In the genomic region with DNA sequence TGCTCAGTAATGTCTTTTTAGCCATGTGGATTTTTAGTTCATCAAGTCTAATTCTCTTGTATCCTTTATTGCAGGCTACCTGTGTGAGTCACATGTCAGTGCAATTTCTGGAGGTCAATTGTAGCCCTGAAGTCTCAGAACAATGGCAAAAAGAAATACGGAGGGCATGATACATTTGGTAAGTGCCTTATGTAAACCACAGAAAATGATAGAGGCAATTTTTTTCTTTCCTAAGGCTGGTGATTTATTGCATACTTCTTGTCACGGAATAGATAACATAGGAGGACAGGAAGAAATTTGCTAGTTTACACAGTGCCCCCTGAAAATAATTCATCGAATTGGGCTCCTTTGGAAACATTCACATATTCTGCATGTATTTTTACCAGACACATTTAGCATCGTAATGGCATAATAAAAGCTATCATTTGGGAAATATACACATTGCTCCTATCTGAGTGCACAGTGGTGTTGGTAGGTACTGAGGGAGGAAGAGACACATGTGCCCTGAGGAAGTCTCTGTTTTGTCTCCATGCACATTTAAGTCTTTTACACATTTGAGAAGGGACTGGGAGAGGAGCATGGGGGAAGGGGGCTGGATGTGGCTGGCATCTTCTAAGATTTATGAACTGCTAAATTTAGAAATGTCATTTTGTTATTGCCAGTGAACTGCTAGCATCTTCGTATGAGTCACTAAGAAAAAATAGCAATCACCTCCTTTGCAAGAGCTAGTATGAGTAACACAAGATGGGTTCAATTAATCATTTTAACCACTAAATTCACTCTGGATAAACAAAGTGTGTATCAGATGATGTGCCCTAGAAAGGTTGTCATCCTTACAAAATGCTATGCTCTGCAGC, we compare ENCODE assay signal across 9 cellular contexts.
DNase-seq lines count a peak whose midpoint lies in the region; ATAC-seq, FAIRE-seq and TF ChIP-seq lines count a peak whose summit lies in the region.
"Had no signal": no experiment of that assay in that cellular context is flagged by ENCODE, and none has a peak within 500 bp of the region (broad histone marks: within the 10 kb centered on the region; RNA-seq: fewer than 3 reads in every experiment).

No MANE protein-coding gene starts in this region.

- peak overlapping the region; percentile 79 for H3K27ac Mint-ChIP-seq in HFFc6
- no peak overlapping the region for H3K27ac Mint-ChIP-seq in immature natural killer cell

- H3K27ac ChIP-seq in gastroesophageal sphincter = peak overlapping the region in 2 of 4 donors; percentile 27 to 32

- WGBS in gastroesophageal sphincter (ENCODE audit: low coverage in 1 of 2), 2 donors = 15 to 21% methylated on average over 5 of the region's 5 CpGs

- H3K4me3 ChIP-seq in AG04449 (ENCODE audit: low read depth, low read length) = no peak overlapping the region
- H3K4me3 ChIP-seq in gastroesophageal sphincter = no peak overlapping the region

- peaks cover 0 to 18% (median 0%) of the 10 kb centered on the region in 3 donors for H3K4me1 ChIP-seq in gastroesophageal sphincter

- H3K4me3 Mint-ChIP-seq in HFFc6 = peak overlapping the region; percentile 46; the same call in 1 of the 2 replicates
- no peak overlapping the region for H3K4me3 Mint-ChIP-seq in immature natural killer cell

- POLR2A ChIA-PET in AG04449 (lab: Yijun Ruan, JAX) = no interaction called here

- H3K27me3 ChIP-seq in gastroesophageal sphincter = no peaks in the 10 kb centered on the region

- H3K36me3 Mint-ChIP-seq in HFFc6 (ENCODE audit: low read depth) (no peaks in the 10 kb centered on the region; the same call in 1 of the 2 replicates), immature natural killer cell (no peaks in the 10 kb centered on the region)

- ATAC-seq in gastroesophageal sphincter (peak; percentile 64), GM21723 (IDR thresholded peaks at IDR 0.05; ENCODE audit: unreplicated experiment) (no peak)

- CTCF ChIA-PET in AG04449 (lab: Yijun Ruan, JAX) = no interaction called here

- no peak for TF ChIP-seq EP300 in gastroesophageal sphincter (IDR thresholded peaks at IDR 0.05)

- no peaks in the 10 kb centered on the region for H3K27me3 Mint-ChIP-seq in HFFc6 (ENCODE audit: insufficient read depth)
- peaks cover 0 to under 1% (median 0%) of the 10 kb centered on the region in 3 donors for H3K27me3 Mint-ChIP-seq in immature natural killer cell (ENCODE audit: low read depth in 3 of 3)

- TF ChIP-seq CTCF in AG04449 (IDR thresholded peaks at IDR 0.05; ENCODE audit: insufficient read depth, low read length, missing control alignments) (no peak), HFFc6 (IDR thresholded peaks at IDR 0.05) (no peak), gastroesophageal sphincter (IDR thresholded peaks at IDR 0.05) (no peak)

- TF ChIP-seq POLR2A in gastroesophageal sphincter (IDR thresholded peaks at IDR 0.05) = no peak

- H3K4me1 Mint-ChIP-seq in HFFc6 (ENCODE audit: low read depth) = peaks cover 45% of the 10 kb centered on the region
- H3K4me1 Mint-ChIP-seq in immature natural killer cell = no peaks in the 10 kb centered on the region

- FAIRE-seq in RCC 7860 (lab: Jason Lieb, UNC) = no peak
- FAIRE-seq: D721Med had no signal

- H3K9me3 ChIP-seq in gastroesophageal sphincter = no peaks in the 10 kb centered on the region

- no peaks in the 10 kb centered on the region for H3K36me3 ChIP-seq in gastroesophageal sphincter

- DNase-seq in AG04449 (ENCODE audit: low read depth, low spot score) = peak; percentile 38
- DNase-seq in HFFc6 = peak; percentile 93
- peak; percentile 52 for DNase-seq in RCC 7860 (ENCODE audit: low spot score)
- DNase-seq in immature natural killer cell = no peak
- no peak for DNase-seq in activated CD8-positive, alpha-beta memory T cell treated with anti-CD3 and anti-CD28 coated beads, Interleukin-2, amount 50 U/mL, for 4 hours
- no peak for DNase-seq in CD1c-positive myeloid dendritic cell (ENCODE audit: extremely low spot score)

- H3K9me3 Mint-ChIP-seq in HFFc6 (peaks cover 4% of the 10 kb centered on the region), immature natural killer cell (peaks cover 8 to 67% (median 15%) of the 10 kb centered on the region in 6 donors)

Comparison
In these comparisons a context has a peak if more than half of its experiments do, and no peak if none do; other contexts are left out.
1. DNase-seq: peak in AG04449 (single experiment), HFFc6 (single experiment) and RCC 7860 (single experiment); none in immature natural killer cell (0 of 3), activated CD8-positive, alpha-beta memory T cell treated with anti-CD3 and anti-CD28 coated beads, Interleukin-2, amount 50 U/mL, for 4 hours (single experiment) and CD1c-positive myeloid dendritic cell (single experiment).